In the genomic region with DNA sequence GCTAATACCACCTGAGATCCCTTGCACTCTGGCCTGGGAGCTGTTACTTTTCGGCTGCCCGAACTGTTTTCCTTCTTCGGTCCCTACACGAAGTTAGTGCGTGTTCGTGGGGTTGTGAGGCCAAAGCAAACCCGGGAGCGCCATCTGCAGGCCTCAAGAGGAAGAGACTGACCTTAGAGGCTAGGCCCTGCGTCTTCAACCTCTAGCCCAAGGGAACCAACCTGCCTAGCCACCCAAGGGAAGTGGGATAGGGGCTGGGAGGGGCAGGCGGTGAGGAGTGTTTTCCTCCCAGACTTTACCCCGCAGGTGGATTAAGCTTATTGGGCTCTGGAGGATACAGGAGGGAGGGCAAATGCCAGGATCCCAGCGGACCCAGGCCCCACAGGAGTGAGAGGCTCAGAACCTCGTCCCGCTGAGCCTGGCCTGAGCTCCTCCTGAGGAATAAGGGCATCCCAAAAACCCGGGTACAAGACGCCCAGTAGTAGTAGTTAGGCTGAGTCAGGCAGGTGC, we compare ENCODE assay signal across 8 cellular contexts. TPM values are rescaled to one million over a fixed set of nuclear protein-coding genes. Genes with fewer than 3 reads are reported as not detected.
DNase-seq lines count a peak whose midpoint lies in the region; ATAC-seq, FAIRE-seq and TF ChIP-seq lines count a peak whose summit lies in the region.

No MANE protein-coding gene starts in this region.

- no peaks in the 10 kb centered on the region for H3K36me3 ChIP-seq in MG63
- H3K36me3 ChIP-seq in lung (ENCODE audit: control insufficient read depth in 2 of 2, insufficient read depth in 2 of 2, low read length in 2 of 2) = no peaks in the 10 kb centered on the region
- no peaks in the 10 kb centered on the region for H3K36me3 ChIP-seq in testis (ENCODE audit: low read depth, missing control alignments)

- peak; percentile 7 for FAIRE-seq in TTC549 (lab: Jason Lieb, UNC)

- peak overlapping the region; percentile 50 for H3K27ac Mint-ChIP-seq in activated T-cell treated with anti-CD3 and anti-CD28 coated beads, Interleukin-2, amount 50 U/mL, for 24 hours

- no peaks in the 10 kb centered on the region for H3K9me3 ChIP-seq in MG63
- peaks cover 0 to 11% of the 10 kb centered on the region in 2 donors for H3K9me3 ChIP-seq in lung (ENCODE audit: control insufficient read depth in 2 of 2, insufficient read depth in 1 of 2, low read length in 1 of 2)
- H3K9me3 ChIP-seq in testis = no peaks in the 10 kb centered on the region

- no peak overlapping the region for H3K4me3 Mint-ChIP-seq in activated T-cell treated with anti-CD3 and anti-CD28 coated beads, Interleukin-2, amount 50 U/mL, for 24 hours

- DNase-seq in activated T-cell treated with anti-CD3 and anti-CD28 coated beads, Interleukin-2, amount 50 U/mL, for 24 hours = peak; percentile 67
- DNase-seq in activated T-cell treated with anti-CD3 and anti-CD28 coated beads, Interleukin-2, amount 50 U/mL, for 1 hour = no peak
- DNase-seq in MG63 (peak; percentile 46), choroid plexus epithelial cell (ENCODE audit: low read depth) (peak; percentile 65), lung (ENCODE audit: low spot score) (no peak), testis (peak; percentile 73)

- intact Hi-C loops in testis (cut with DNase I; ENCODE audit: low total_unique reads) = no loop called here

- H3K27me3 Mint-ChIP-seq in activated T-cell treated with anti-CD3 and anti-CD28 coated beads, Interleukin-2, amount 50 U/mL, for 24 hours = peaks cover 93% of the 10 kb centered on the region

- peaks cover 0 to 22% of the 10 kb centered on the region in 2 donors for H3K4me1 ChIP-seq in lung (ENCODE audit: control insufficient read depth in 2 of 2, insufficient read depth in 2 of 2, low read length in 2 of 2)
- peaks cover 33% of the 10 kb centered on the region for H3K4me1 ChIP-seq in testis

- H3K4me3 ChIP-seq in MG63 (no peak overlapping the region), choroid plexus epithelial cell (ENCODE audit: low read depth, low read length) (no peak overlapping the region), lung (no peak overlapping the region), testis (no peak overlapping the region)

- H3K27me3 ChIP-seq in MG63 = peaks cover 80% of the 10 kb centered on the region
- peaks cover 11% of the 10 kb centered on the region for H3K27me3 ChIP-seq in lung (ENCODE audit: control insufficient read depth, insufficient read depth)
- H3K27me3 ChIP-seq in testis = no peaks in the 10 kb centered on the region

- no peaks in the 10 kb centered on the region for H3K36me3 Mint-ChIP-seq in activated T-cell treated with anti-CD3 and anti-CD28 coated beads, Interleukin-2, amount 50 U/mL, for 24 hours (ENCODE audit: low read depth)

- peak; percentile 73 for TF ChIP-seq CTCF in choroid plexus epithelial cell (conservative IDR thresholded peaks at IDR 0.05; ENCODE audit: low read depth, low read length)
- peak; percentile 27 for TF ChIP-seq CTCF in lung (IDR thresholded peaks at IDR 0.05; ENCODE audit: control extremely low read depth, extremely low read depth)
- peak; percentile 40 to 56 (median 55) for TF ChIP-seq CTCF in testis (IDR thresholded peaks at IDR 0.05)

- TF ChIP-seq POLR2A in testis (IDR thresholded peaks at IDR 0.05) = no peak

- peaks cover 37% of the 10 kb centered on the region for H3K4me1 Mint-ChIP-seq in activated T-cell treated with anti-CD3 and anti-CD28 coated beads, Interleukin-2, amount 50 U/mL, for 24 hours (ENCODE audit: low read depth)

- WGBS in lung, 2 donors = 1% methylated on average over 16 of the region's 16 CpGs
- WGBS in testis, 2 donors = 2 to 3% methylated on average over 12 to 16 of the region's 16 CpGs

- ATAC-seq in lung (ENCODE audit: insufficient read depth, low FRiP score) = peak; percentile 61
- no peak for ATAC-seq in GM19463 (IDR thresholded peaks at IDR 0.05; ENCODE audit: unreplicated experiment)

- no peaks in the 10 kb centered on the region for H3K9me3 Mint-ChIP-seq in activated T-cell treated with anti-CD3 and anti-CD28 coated beads, Interleukin-2, amount 50 U/mL, for 24 hours

- H3K27ac ChIP-seq in lung (ENCODE audit: low read depth in 1 of 2, low read length in 1 of 2) = no peak overlapping the region
- no peak overlapping the region for H3K27ac ChIP-seq in testis

RNA-seq across cellular contexts. Expression of gene PAX2, which starts 1.7 kb away (rescaled TPM):
- total RNA-seq in MG63 (2014; rRNA removed; shearing (Covaris generic); ENCODE audit: low replicate concordance) = not detected in 2 replicates
- total RNA-seq in lung (not detected), testis (1 to 10 TPM; 1.1 to 3.7 TPM)
- polyA plus RNA-seq in lung (not detected), testis (ENCODE audit: insufficient read depth, low read depth, low replicate concordance) (1.5 TPM)

Comparison
In these comparisons a context has a peak if more than half of its experiments do, and no peak if none do; other contexts are left out.
1. DNase-seq: peak in activated T-cell treated with anti-CD3 and anti-CD28 coated beads, Interleukin-2, amount 50 U/mL, for 24 hours (single experiment), MG63 (single experiment), choroid plexus epithelial cell (single experiment) and testis (single experiment); none in activated T-cell treated with anti-CD3 and anti-CD28 coated beads, Interleukin-2, amount 50 U/mL, for 1 hour (single experiment) and lung (single experiment).
2. Peak in every context shown above with its lines, with median percentiles within 50 percentile points of each other: CTCF ChIP-seq.